Comparison of ENCODE assay signal across 15 cellular contexts in the genomic region with DNA sequence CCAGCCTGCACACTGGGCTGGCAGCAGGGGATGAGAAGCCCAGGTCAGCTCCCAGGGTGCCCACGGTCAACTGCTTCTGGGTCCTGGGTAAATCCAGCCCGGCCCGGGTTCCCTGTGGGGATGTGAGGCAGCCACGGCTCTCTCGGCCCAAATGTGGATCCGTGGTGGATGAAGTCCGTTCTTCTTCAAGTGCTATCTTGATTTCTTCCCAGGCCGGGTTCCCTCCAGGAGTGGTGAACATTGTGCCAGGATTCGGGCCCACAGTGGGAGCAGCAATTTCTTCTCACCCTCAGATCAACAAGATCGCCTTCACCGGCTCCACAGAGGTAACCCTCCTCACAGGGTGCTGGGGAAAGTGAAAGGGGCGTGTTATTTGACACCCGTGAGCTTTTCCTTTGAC. TPM values are rescaled to one million over a fixed set of nuclear protein-coding genes. Genes with fewer than 3 reads are reported as not detected.
DNase-seq lines count a peak whose midpoint lies in the region; ATAC-seq and TF ChIP-seq lines count a peak whose summit lies in the region.
"Had no signal": no experiment of that assay in that cellular context is flagged by ENCODE, and none has a peak within 500 bp of the region (broad histone marks: within the 10 kb centered on the region; RNA-seq: fewer than 3 reads in every experiment).

No MANE protein-coding gene starts in this region.

- no peak overlapping the region for H2BK5ac ChIP-seq in trophoblast cell (ENCODE audit: low read depth, low read length, poor library complexity)

- WGBS in endodermal cell (ENCODE audit: insufficient coverage in 1 of 2, insufficient read length in 1 of 2), 2 experiments, result 93 to 94% methylated on average over 6 to 12 of the region's 13 CpGs
- no CpG with 5 or more reads among the region's 13 CpGs for WGBS in trophoblast cell (ENCODE audit: extremely low coverage, insufficient coverage, insufficient read length)
- 83 to 88% (median 86%) methylated on average over 11 to 13 of the region's 13 CpGs for WGBS in stomach, 5 donors

- H3K79me1 ChIP-seq in trophoblast cell (ENCODE audit: low read length), result peaks cover 9% of the 10 kb centered on the region

- no peak overlapping the region for H3K4ac ChIP-seq in trophoblast cell (ENCODE audit: low read depth, low read length)

- no peak for TF ChIP-seq EP300 in stomach (IDR thresholded peaks at IDR 0.05)

- H3K23ac ChIP-seq in trophoblast cell (ENCODE audit: low read length), result no peak overlapping the region

- H3K4me1 Mint-ChIP-seq in endodermal cell, result peaks cover 30% of the 10 kb centered on the region
- H3K4me1 Mint-ChIP-seq: IgD-negative memory B cell had no signal

- TF ChIP-seq POLR2A in stomach (IDR thresholded peaks at IDR 0.05), result no peak

- DNase-seq in endodermal cell (peak; percentile 29), trophoblast cell (no peak), stomach (peak; percentile 21), globus pallidus (ENCODE audit: low spot score) (no peak), MV-4-11 (lab: John Stamatoyannopoulos, UW) (no peak)
- DNase-seq: 8988T; CD4-positive, alpha-beta T cell; DMS153; DND-41; GDM1 had no signal

- H4K8ac ChIP-seq in trophoblast cell (ENCODE audit: low read depth, low read length), result no peak overlapping the region

- H3K14ac ChIP-seq in trophoblast cell (ENCODE audit: low read length), result no peak overlapping the region

- H3K4me3 ChIP-seq in endodermal cell (ENCODE audit: low read length) (no peak overlapping the region), trophoblast cell (ENCODE audit: low read depth, low read length) (no peak overlapping the region), stomach (no peak overlapping the region)
- H3K4me3 ChIP-seq: BLaER1 treated with 17β-estradiol and CSF1 and Interleukin-3, amounts not matched to agents 10 nM and 100 nM; HAP-1 had no signal

- H2AK5ac ChIP-seq in trophoblast cell (ENCODE audit: low read length), result peak overlapping the region; percentile 22

- H3K36me3 ChIP-seq in endodermal cell (ENCODE audit: control insufficient read depth, insufficient read depth, low read length) (peaks cover 8% of the 10 kb centered on the region), trophoblast cell (ENCODE audit: control insufficient read depth in 1 of 2, insufficient read depth in 2 of 2, low read length in 2 of 2) (no peaks in the 10 kb centered on the region), stomach (peaks cover 0 to 13% (median 5%) of the 10 kb centered on the region in 4 donors)
- H3K36me3 ChIP-seq: BLaER1 treated with 17β-estradiol and CSF1 and Interleukin-3, amounts not matched to agents 10 nM and 100 nM; HAP-1 had no signal

- H3K4me2 ChIP-seq in trophoblast cell (ENCODE audit: low read length), result no peak overlapping the region
- H3K4me2 ChIP-seq: BLaER1 treated with 17β-estradiol and CSF1 and Interleukin-3, amounts not matched to agents 10 nM and 100 nM had no signal

- peaks cover 4% of the 10 kb centered on the region for H3K9me3 Mint-ChIP-seq in endodermal cell
- H3K9me3 Mint-ChIP-seq: CD4-positive, alpha-beta T cell had no signal

- peaks cover 6% of the 10 kb centered on the region for H3K36me3 Mint-ChIP-seq in endodermal cell (ENCODE audit: low read depth)
- H3K36me3 Mint-ChIP-seq: IgD-negative memory B cell had no signal

- H2BK12ac ChIP-seq in trophoblast cell (ENCODE audit: low read length), result no peak overlapping the region

- H3K4me3 Mint-ChIP-seq in endodermal cell, result no peak overlapping the region
- H3K4me3 Mint-ChIP-seq: CD4-positive, alpha-beta T cell; IgD-negative memory B cell had no signal

- no peak for ATAC-seq in HG03442 (IDR thresholded peaks at IDR 0.05; ENCODE audit: unreplicated experiment)

- H4K91ac ChIP-seq in trophoblast cell (ENCODE audit: low read depth, low read length), result no peak overlapping the region

- H3K4me1 ChIP-seq in endodermal cell (ENCODE audit: control insufficient read depth, insufficient read depth, low read length) (peaks cover 17% of the 10 kb centered on the region), trophoblast cell (ENCODE audit: control insufficient read depth in 1 of 2, insufficient read depth in 2 of 2, low read length in 2 of 2) (peaks cover 18% of the 10 kb centered on the region in 2 experiments), stomach (peaks cover 0 to 8% (median 0%) of the 10 kb centered on the region in 4 donors)
- H3K4me1 ChIP-seq: HAP-1 had no signal

- H3K79me2 ChIP-seq in trophoblast cell (ENCODE audit: control insufficient read depth, insufficient read depth, low read length, poor library complexity), result no peaks in the 10 kb centered on the region

- H4K12ac ChIP-seq in trophoblast cell (ENCODE audit: low read depth, low read length), result no peak overlapping the region

- H2BK120ac ChIP-seq in trophoblast cell (ENCODE audit: insufficient read depth, low read length, poor library complexity), result peak overlapping the region; percentile 40

- H3K27me3 Mint-ChIP-seq in endodermal cell (ENCODE audit: insufficient read depth), result peaks cover 1% of the 10 kb centered on the region

- no peak overlapping the region for H2AFZ ChIP-seq in trophoblast cell (ENCODE audit: insufficient read depth, low read length, poor library complexity)

- H3K27ac Mint-ChIP-seq in endodermal cell, result no peak overlapping the region
- H3K27ac Mint-ChIP-seq: CD4-positive, alpha-beta T cell; IgD-negative memory B cell had no signal

- H3K9me3 ChIP-seq in endodermal cell (ENCODE audit: control insufficient read depth, low read length) (no peaks in the 10 kb centered on the region), trophoblast cell (ENCODE audit: insufficient read depth, low read depth, low read length) (no peaks in the 10 kb centered on the region), stomach (no peaks in the 10 kb centered on the region)
- H3K9me3 ChIP-seq: BLaER1 treated with 17β-estradiol and CSF1 and Interleukin-3, amounts not matched to agents 10 nM and 100 nM; HAP-1 had no signal

- peak overlapping the region; percentile 75 for H3K27ac ChIP-seq in C4-2B
- no peak overlapping the region for H3K27ac ChIP-seq in endodermal cell (ENCODE audit: low read depth, low read length)
- H3K27ac ChIP-seq in trophoblast cell (ENCODE audit: low read depth, low read length), result no peak overlapping the region
- H3K27ac ChIP-seq in stomach, result no peak overlapping the region
- H3K27ac ChIP-seq: BLaER1 treated with 17β-estradiol and CSF1 and Interleukin-3, amounts not matched to agents 10 nM and 100 nM had no signal

- intact Hi-C loops in stomach (cut with DNase I; ENCODE audit: low total_unique reads), result no loop called here

- no peak overlapping the region for H3K18ac ChIP-seq in trophoblast cell (ENCODE audit: low read length)

- TF ChIP-seq CTCF in C4-2B (conservative IDR thresholded peaks at IDR 0.05) (no peak), endodermal cell (conservative IDR thresholded peaks at IDR 0.05) (no peak), stomach (IDR thresholded peaks at IDR 0.05) (no peak)

- H3K27me3 ChIP-seq in endodermal cell (ENCODE audit: control insufficient read depth, insufficient read depth, low read length, poor library complexity, severe bottlenecking), result no peaks in the 10 kb centered on the region
- no peaks in the 10 kb centered on the region for H3K27me3 ChIP-seq in trophoblast cell (ENCODE audit: insufficient read depth, low read length)
- peaks cover 0 to 41% (median 11%) of the 10 kb centered on the region in 3 donors for H3K27me3 ChIP-seq in stomach

- no peak overlapping the region for H3K9ac ChIP-seq in endodermal cell (ENCODE audit: extremely low read depth, low read length, poor library complexity, severe bottlenecking)
- H3K9ac ChIP-seq in trophoblast cell (ENCODE audit: low read length), result no peak overlapping the region
- H3K9ac ChIP-seq: BLaER1 treated with 17β-estradiol and CSF1 and Interleukin-3, amounts not matched to agents 10 nM and 100 nM had no signal

RNA-seq across cellular contexts. Expression of a gene that starts 16.1 kb away (rescaled TPM):
- total RNA-seq in endodermal cell, result 1 to 10 TPM; 6.9 to 7.3 TPM
- polyA plus RNA-seq in endodermal cell (2013, experiment 1 of 2), result 2.3 TPM
- 3.1 TPM for polyA plus RNA-seq in endodermal cell (2013, experiment 2 of 2)
- polyA plus RNA-seq in trophoblast cell (2013), result 1.6 and 2.0 TPM in 2 replicates
- 10 to 100 TPM in 3 of 5 donors, 1 to 10 TPM in 2; 3.5 to 58.9 (median 23.0) TPM for total RNA-seq in stomach
- polyA plus RNA-seq in stomach, result 10 to 100 TPM in 2 of 3 donors, 1 to 10 TPM in 1; 9.4 to 87.2 (median 49.2) TPM
- total RNA-seq: CD4-positive, alpha-beta T cell had no signal
- polyA plus RNA-seq: IgD-negative memory B cell had no signal

RNA-seq across cellular contexts. Expression of a gene that starts 23.4 kb away (rescaled TPM):
- total RNA-seq in endodermal cell (1 to 10 TPM; 2.7 to 5.1 TPM), stomach (10 to 100 TPM in 3 of 5 donors, 1 to 10 TPM in 2; 5.5 to 73.3 (median 15.2) TPM)
- polyA plus RNA-seq in endodermal cell (2013, experiment 1 of 2), result 0.36 TPM
- 0.37 TPM for polyA plus RNA-seq in endodermal cell (2013, experiment 2 of 2)
- 1.1 and 1.2 TPM in 2 replicates for polyA plus RNA-seq in trophoblast cell (2013)
- 1 to 10 TPM; 2.3 to 5.5 (median 4.9) TPM for polyA plus RNA-seq in stomach

Comparison
In these comparisons a context has a peak if more than half of its experiments do, and no peak if none do; other contexts are left out.
1. DNase-seq: peak in endodermal cell (single experiment) and stomach (single experiment); none in trophoblast cell (0 of 2), globus pallidus (single experiment) and MV-4-11 (single experiment).